In the genomic region with DNA sequence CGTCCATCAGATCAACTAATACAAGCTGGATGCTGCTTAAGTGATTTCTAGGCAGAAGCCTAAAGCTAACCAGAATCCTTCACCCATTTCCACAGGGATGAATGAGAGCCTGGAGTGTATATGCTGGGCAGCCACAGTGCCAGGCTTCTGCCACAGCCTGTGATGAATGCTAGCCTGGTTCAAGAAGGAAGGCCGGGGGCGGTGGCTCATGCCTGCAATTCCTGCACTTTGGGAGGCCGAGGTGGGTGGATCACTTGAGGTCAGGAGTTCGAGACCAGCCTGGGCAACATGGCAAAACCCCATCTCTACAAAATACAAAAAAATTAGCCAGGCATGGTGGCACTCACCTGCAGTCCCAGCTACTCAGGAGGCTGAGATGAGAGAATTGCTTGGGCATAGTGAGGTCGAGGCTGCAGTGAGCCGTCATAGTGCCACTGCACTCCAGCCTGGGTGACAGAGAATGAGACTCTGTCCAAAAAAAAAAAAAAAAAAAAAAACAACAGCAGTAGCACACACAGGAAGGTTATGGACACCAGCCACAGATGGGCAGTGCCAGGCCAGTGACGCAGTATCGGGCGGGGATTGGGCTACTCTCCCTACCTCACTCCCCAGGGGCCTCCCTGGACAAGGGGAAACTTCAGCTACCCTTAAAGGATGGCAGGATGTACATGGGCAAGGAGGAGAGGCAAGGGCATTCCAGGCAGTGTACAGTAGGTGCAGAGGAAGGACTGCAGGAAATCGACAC, we compare ENCODE assay signal across 2 cellular contexts.
TF ChIP-seq lines count a peak whose summit lies in the region.

No MANE protein-coding gene starts in this region.

TF ChIP-seq in HCT116, 20 proteins besides CTCF, POLR2A, EP300 and RAD21:
- TF ChIP-seq ELF1 (IDR thresholded peaks at IDR 0.05; ENCODE audit: borderline replicate concordance, low read depth) (no peak), ZFX (IDR thresholded peaks at IDR 0.05) (no peak), ZNF274 (IDR thresholded peaks at IDR 0.05; ENCODE audit: low read depth, low read length) (no peak), CBX3 (IDR thresholded peaks at IDR 0.05; ENCODE audit: low read depth) (no peak), JUND (IDR thresholded peaks at IDR 0.05) (no peak), SP1 (IDR thresholded peaks at IDR 0.05; ENCODE audit: low read depth) (no peak), TCF7L2 (IDR thresholded peaks at IDR 0.05; ENCODE audit: borderline replicate concordance, extremely low read depth, insufficient read depth, insufficient read length) (no peak), SIN3A (IDR thresholded peaks at IDR 0.05; ENCODE audit: low read depth) (no peak), FOSL1 (IDR thresholded peaks at IDR 0.05; ENCODE audit: low read depth) (no peak), SRF (IDR thresholded peaks at IDR 0.05; ENCODE audit: low read depth) (no peak), POLR2AphosphoS5 (IDR thresholded peaks at IDR 0.05; ENCODE audit: low read depth, low read length) (no peak), YY1 (IDR thresholded peaks at IDR 0.05; ENCODE audit: extremely low read depth, insufficient replicate concordance, low read depth, low read length) (no peak), EGR1 (IDR thresholded peaks at IDR 0.05; ENCODE audit: low read depth) (no peak), CEBPB (IDR thresholded peaks at IDR 0.05; ENCODE audit: low read depth) (no peak), EZH2 (IDR thresholded peaks at IDR 0.05) (no peak)
- TF ChIP-seq, protein P1, sequence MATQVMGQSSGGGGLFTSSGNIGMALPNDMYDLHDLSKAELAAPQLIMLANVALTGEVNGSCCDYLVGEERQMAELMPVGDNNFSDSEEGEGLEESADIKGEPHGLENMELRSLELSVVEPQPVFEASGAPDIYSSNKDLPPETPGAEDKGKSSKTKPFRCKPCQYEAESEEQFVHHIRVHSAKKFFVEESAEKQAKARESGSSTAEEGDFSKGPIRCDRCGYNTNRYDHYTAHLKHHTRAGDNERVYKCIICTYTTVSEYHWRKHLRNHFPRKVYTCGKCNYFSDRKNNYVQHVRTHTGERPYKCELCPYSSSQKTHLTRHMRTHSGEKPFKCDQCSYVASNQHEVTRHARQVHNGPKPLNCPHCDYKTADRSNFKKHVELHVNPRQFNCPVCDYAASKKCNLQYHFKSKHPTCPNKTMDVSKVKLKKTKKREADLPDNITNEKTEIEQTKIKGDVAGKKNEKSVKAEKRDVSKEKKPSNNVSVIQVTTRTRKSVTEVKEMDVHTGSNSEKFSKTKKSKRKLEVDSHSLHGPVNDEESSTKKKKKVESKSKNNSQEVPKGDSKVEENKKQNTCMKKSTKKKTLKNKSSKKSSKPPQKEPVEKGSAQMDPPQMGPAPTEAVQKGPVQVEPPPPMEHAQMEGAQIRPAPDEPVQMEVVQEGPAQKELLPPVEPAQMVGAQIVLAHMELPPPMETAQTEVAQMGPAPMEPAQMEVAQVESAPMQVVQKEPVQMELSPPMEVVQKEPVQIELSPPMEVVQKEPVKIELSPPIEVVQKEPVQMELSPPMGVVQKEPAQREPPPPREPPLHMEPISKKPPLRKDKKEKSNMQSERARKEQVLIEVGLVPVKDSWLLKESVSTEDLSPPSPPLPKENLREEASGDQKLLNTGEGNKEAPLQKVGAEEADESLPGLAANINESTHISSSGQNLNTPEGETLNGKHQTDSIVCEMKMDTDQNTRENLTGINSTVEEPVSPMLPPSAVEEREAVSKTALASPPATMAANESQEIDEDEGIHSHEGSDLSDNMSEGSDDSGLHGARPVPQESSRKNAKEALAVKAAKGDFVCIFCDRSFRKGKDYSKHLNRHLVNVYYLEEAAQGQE (IDR thresholded peaks at IDR 0.05; ENCODE audit: low read depth), result no peak
- TF ChIP-seq, protein P2, sequence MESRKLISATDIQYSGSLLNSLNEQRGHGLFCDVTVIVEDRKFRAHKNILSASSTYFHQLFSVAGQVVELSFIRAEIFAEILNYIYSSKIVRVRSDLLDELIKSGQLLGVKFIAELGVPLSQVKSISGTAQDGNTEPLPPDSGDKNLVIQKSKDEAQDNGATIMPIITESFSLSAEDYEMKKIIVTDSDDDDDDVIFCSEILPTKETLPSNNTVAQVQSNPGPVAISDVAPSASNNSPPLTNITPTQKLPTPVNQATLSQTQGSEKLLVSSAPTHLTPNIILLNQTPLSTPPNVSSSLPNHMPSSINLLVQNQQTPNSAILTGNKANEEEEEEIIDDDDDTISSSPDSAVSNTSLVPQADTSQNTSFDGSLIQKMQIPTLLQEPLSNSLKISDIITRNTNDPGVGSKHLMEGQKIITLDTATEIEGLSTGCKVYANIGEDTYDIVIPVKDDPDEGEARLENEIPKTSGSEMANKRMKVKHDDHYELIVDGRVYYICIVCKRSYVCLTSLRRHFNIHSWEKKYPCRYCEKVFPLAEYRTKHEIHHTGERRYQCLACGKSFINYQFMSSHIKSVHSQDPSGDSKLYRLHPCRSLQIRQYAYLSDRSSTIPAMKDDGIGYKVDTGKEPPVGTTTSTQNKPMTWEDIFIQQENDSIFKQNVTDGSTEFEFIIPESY (IDR thresholded peaks at IDR 0.05; ENCODE audit: extremely low read depth, insufficient replicate concordance, low read length), result no peak
- TF ChIP-seq, protein P3, sequence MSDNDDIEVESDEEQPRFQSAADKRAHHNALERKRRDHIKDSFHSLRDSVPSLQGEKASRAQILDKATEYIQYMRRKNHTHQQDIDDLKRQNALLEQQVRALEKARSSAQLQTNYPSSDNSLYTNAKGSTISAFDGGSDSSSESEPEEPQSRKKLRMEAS (IDR thresholded peaks at IDR 0.05), result no peak
- TF ChIP-seq, protein P4, sequence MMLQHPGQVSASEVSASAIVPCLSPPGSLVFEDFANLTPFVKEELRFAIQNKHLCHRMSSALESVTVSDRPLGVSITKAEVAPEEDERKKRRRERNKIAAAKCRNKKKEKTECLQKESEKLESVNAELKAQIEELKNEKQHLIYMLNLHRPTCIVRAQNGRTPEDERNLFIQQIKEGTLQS (IDR thresholded peaks at IDR 0.05), result no peak

TF ChIP-seq in K562, 482 proteins besides CTCF, POLR2A, EP300 and RAD21:
- TF ChIP-seq TFAM (CRISPR knock-in tag; conservative IDR thresholded peaks at IDR 0.05), result no peak
- TF ChIP-seq, protein P5, sequence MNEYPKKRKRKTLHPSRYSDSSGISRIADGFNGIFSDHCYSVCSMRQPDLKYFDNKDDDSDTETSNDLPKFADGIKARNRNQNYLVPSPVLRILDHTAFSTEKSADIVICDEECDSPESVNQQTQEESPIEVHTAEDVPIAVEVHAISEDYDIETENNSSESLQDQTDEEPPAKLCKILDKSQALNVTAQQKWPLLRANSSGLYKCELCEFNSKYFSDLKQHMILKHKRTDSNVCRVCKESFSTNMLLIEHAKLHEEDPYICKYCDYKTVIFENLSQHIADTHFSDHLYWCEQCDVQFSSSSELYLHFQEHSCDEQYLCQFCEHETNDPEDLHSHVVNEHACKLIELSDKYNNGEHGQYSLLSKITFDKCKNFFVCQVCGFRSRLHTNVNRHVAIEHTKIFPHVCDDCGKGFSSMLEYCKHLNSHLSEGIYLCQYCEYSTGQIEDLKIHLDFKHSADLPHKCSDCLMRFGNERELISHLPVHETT (CRISPR knock-in tag; conservative IDR thresholded peaks at IDR 0.05 in 1 of 2, IDR thresholded peaks at IDR 0.05 in 1 of 2), result no peak
- no peak for TF ChIP-seq NFE2 (IDR thresholded peaks at IDR 0.05; ENCODE audit: low read depth)
- TF ChIP-seq, protein P6, sequence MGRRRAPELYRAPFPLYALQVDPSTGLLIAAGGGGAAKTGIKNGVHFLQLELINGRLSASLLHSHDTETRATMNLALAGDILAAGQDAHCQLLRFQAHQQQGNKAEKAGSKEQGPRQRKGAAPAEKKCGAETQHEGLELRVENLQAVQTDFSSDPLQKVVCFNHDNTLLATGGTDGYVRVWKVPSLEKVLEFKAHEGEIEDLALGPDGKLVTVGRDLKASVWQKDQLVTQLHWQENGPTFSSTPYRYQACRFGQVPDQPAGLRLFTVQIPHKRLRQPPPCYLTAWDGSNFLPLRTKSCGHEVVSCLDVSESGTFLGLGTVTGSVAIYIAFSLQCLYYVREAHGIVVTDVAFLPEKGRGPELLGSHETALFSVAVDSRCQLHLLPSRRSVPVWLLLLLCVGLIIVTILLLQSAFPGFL (CRISPR knock-in tag; IDR thresholded peaks at IDR 0.05), result no peak
TF ChIP-seq in K562: peak in this region for 0.
